Comparison of ENCODE assay signal across 10 cellular contexts in genomic region chr18:12701161-12701560, GRCh38. TPM values are rescaled to one million over a fixed set of nuclear protein-coding genes. Genes with fewer than 3 reads are reported as not detected.
DNase-seq lines count a peak whose midpoint lies in the region; ATAC-seq, FAIRE-seq and TF ChIP-seq lines count a peak whose summit lies in the region.
"Had no signal": no experiment of that assay in that cellular context is flagged by ENCODE, and none has a peak within 500 bp of the region (broad histone marks: within the 10 kb centered on the region; RNA-seq: fewer than 3 reads in every experiment).

No MANE protein-coding gene starts in this region.

- CTCF ChIA-PET in AG04449 (lab: Yijun Ruan, JAX) (interaction anchor here (1.2 to 4.5 kb wide), 2 partner anchors 9 to 309 kb away, joined by 3 to 17 read pairs; no protein-coding TSS in a partner anchor), GM12878 (lab: Yijun Ruan, JAX) (interaction anchor here (0.9 kb wide), 1 partner anchor 309 kb away, joined by 3 read pairs; no protein-coding TSS in a partner anchor)

- peak overlapping the region; percentile 90 for H3K4me3 Mint-ChIP-seq in mesothelial cell of epicardium

- no peak for TF ChIP-seq RAD21 in GM12878 (IDR thresholded peaks at IDR 0.05; ENCODE audit: insufficient read depth, low read depth, low read length)

- ATAC-seq in GM12878 (no peak), pancreas (no peak), HG02588 (IDR thresholded peaks at IDR 0.05; ENCODE audit: unreplicated experiment) (no peak)

- H3K4me2 ChIP-seq in GM12878 (ENCODE audit: control insufficient read depth, insufficient read depth): peak overlapping the region; percentile 95

- no peaks in the 10 kb centered on the region for H4K20me1 ChIP-seq in GM12878 (ENCODE audit: control insufficient read depth, insufficient read depth)

- POLR2A ChIA-PET in AG04449 (lab: Yijun Ruan, JAX) (no interaction called here), GM12878 (lab: Charles Lee) (interaction anchor here (0.6 to 1.8 kb wide), 2 partner anchors 183 to 391 kb away, joined by 3 to 8 read pairs; partner anchors contain the start of gene PTPN2)

- peaks cover 29% of the 10 kb centered on the region for H3K4me1 Mint-ChIP-seq in mesothelial cell of epicardium

- in situ Hi-C loops in GM12878 (cut with MboI): no loop called here

- no peaks in the 10 kb centered on the region for H3K9me3 Mint-ChIP-seq in mesothelial cell of epicardium

- TF ChIP-seq CTCF in AG04449 (IDR thresholded peaks at IDR 0.05; ENCODE audit: insufficient read depth, low read length, missing control alignments) (no peak), GM12878 (IDR thresholded peaks at IDR 0.05 in 2 of 3, conservative IDR thresholded peaks at IDR 0.05 in 1 of 3; ENCODE audit: control insufficient read depth in 2 of 3, extremely low read depth in 1 of 3, insufficient read depth in 1 of 3, low read depth in 3 of 3, low read length in 3 of 3) (no peak), mesothelial cell of epicardium (IDR thresholded peaks at IDR 0.05; ENCODE audit: unreplicated experiment) (no peak), pancreas (IDR thresholded peaks at IDR 0.05) (no peak)

- H3K9me3 ChIP-seq in HUES64 (ENCODE audit: insufficient read depth, low read depth, low read length): no peaks in the 10 kb centered on the region
- H3K9me3 ChIP-seq in GM12878 (replicated peaks; ENCODE audit: control insufficient read depth, insufficient read depth, low read length): no peaks in the 10 kb centered on the region
- no peaks in the 10 kb centered on the region for H3K9me3 ChIP-seq in pancreas

- intact Hi-C loops in GM12878 (cut with micrococcal nuclease; ENCODE audit: unreplicated experiment) (no loop called here), pancreas (cut with DNase I) (no loop called here)

- H3K27ac ChIP-seq in HUES64 (ENCODE audit: low read depth, low read length): no peak overlapping the region
- no peak overlapping the region for H3K27ac ChIP-seq in GM12878 (ENCODE audit: control insufficient read depth, insufficient read depth)
- H3K27ac ChIP-seq in pancreas: no peak overlapping the region

- DNase-seq in AG04449 (ENCODE audit: low read depth, low spot score): no peak
- no peak for DNase-seq in GM12878 (ENCODE audit: low read depth, low spot score)
- DNase-seq in mesothelial cell of epicardium (ENCODE audit: low spot score in 2 of 2, unreplicated experiment in 2 of 2): no peak
- DNase-seq in pancreas: no peak
- no peak for DNase-seq in AG20443 (ENCODE audit: low spot score)
- no peak for DNase-seq in NCI-H1930 (lab: John Stamatoyannopoulos, UW)
- DNase-seq: stimulated activated CD4-positive, alpha-beta T cell treated with anti-CD3 and anti-CD28 coated beads, Interleukin-4, amount 100 ng/mL, for 4 hours had no signal

- peaks cover 11% of the 10 kb centered on the region for H3K36me3 Mint-ChIP-seq in mesothelial cell of epicardium

- H3K79me2 ChIP-seq in GM12878 (ENCODE audit: control insufficient read depth, insufficient read depth, low read length): peaks cover 54% of the 10 kb centered on the region

- SMC1A ChIA-PET in GM12878 (lab: Charles Lee; ENCODE audit: uncharacterized antibody, unreplicated experiment): interaction anchor here (0.8 to 2.1 kb wide), 3 partner anchors 23 to 408 kb away, joined by 3 to 9 read pairs (median 4); no protein-coding TSS in a partner anchor

- no TSS peak for BruUV-seq in GM12878 (replicated peaks; lab: Mats Ljungman, UMichigan)

- FAIRE-seq in GM12878 (lab: Jason Lieb, UNC): no peak
- no peak for FAIRE-seq in pancreas (lab: Jason Lieb, UNC)
- FAIRE-seq: G401.6 had no signal

- RAD21 ChIA-PET in GM12878 (lab: Charles Lee; ENCODE audit: unreplicated experiment): no interaction called here

- H3K27me3 ChIP-seq in HUES64 (ENCODE audit: insufficient read depth, low read length) (no peaks in the 10 kb centered on the region), GM12878 (replicated peaks in 1 of 2; ENCODE audit: control insufficient read depth in 2 of 2, insufficient read depth in 2 of 2, low read length in 1 of 2) (no peaks in the 10 kb centered on the region), pancreas (no peaks in the 10 kb centered on the region)

- H3K36me3 ChIP-seq in HUES64 (ENCODE audit: insufficient read depth, low read length) (peaks cover 53% of the 10 kb centered on the region), GM12878 (ENCODE audit: control insufficient read depth in 2 of 2, insufficient read depth in 2 of 2, low read length in 1 of 2) (peaks cover 0 to 3% of the 10 kb centered on the region in 2 experiments; a peak in 1 of 4 replicates), pancreas (no peaks in the 10 kb centered on the region)

- TF ChIP-seq EP300 in GM12878 (IDR thresholded peaks at IDR 0.05; ENCODE audit: borderline replicate concordance in 1 of 2, control insufficient read depth in 1 of 2, low read depth in 2 of 2, low read length in 2 of 2): no peak

- peak overlapping the region; percentile 84 for H3K4me3 ChIP-seq in AG04449 (ENCODE audit: low read depth, low read length)
- H3K4me3 ChIP-seq in HUES64 (ENCODE audit: low read length): peak overlapping the region; percentile 97
- H3K4me3 ChIP-seq in GM12878: peak overlapping the region; percentile 96
- peak overlapping the region in 2 of 4 donors; percentile 84 to 91 for H3K4me3 ChIP-seq in pancreas

- 95% methylated on average over 2 of the region's 3 CpGs for WGBS in HUES64
- WGBS in GM12878 (ENCODE audit: insufficient coverage, insufficient replicate concordance, low lambda C conversion rate, missing lambda C conversion rate): 98% methylated on average over 3 of the region's 3 CpGs
- WGBS in pancreas, 2 donors: 60 to 73% methylated on average over 3 of the region's 3 CpGs

- H3K4me1 ChIP-seq in HUES64 (ENCODE audit: insufficient read depth, low read length) (peaks cover 10% of the 10 kb centered on the region), GM12878 (ENCODE audit: control insufficient read depth, insufficient read depth, low read length) (peaks cover 16% of the 10 kb centered on the region), pancreas (peaks cover 7 to 25% (median 19%) of the 10 kb centered on the region in 3 donors)

- no peaks in the 10 kb centered on the region for H3K27me3 Mint-ChIP-seq in mesothelial cell of epicardium (ENCODE audit: low read depth)

- peak overlapping the region; percentile 97 for H3K27ac Mint-ChIP-seq in mesothelial cell of epicardium

- no peak for TF ChIP-seq POLR2A in GM12878 (IDR thresholded peaks at IDR 0.05; ENCODE audit: low read depth, low read length)

- H3K9ac ChIP-seq in HUES64 (ENCODE audit: low read depth, low read length): peak overlapping the region; percentile 98; the same call in 1 of the 2 replicates
- peak overlapping the region; percentile 72; the same call in 1 of the 2 replicates for H3K9ac ChIP-seq in GM12878 (ENCODE audit: control insufficient read depth, insufficient read depth, low read length)

- no peak overlapping the region for H2AFZ ChIP-seq in GM12878 (ENCODE audit: control insufficient read depth, low read depth, low read length)

RNA-seq across cellular contexts. Expression of gene CEP76, which starts 1.4 kb away (rescaled TPM):
- polyA plus RNA-seq in HUES64 (2013, experiment 1 of 2): 13.9 TPM
- polyA plus RNA-seq in HUES64 (2013, experiment 2 of 2): 14.4 TPM
- 19.7 and 21.1 TPM in 2 replicates for total RNA-seq in GM12878 (2013; cell fraction: nucleolus; rRNA removed)
- total RNA-seq in GM12878 (2014; rRNA removed) (13.9 and 14.1 TPM in 2 replicates), GM12878 (2014; rRNA removed; fragmentation: Illumina TruSeq; extraction: Trizol) (13.2 and 13.7 TPM in 2 replicates), GM12878 (2021) (10.1 and 11.9 TPM in 2 replicates), mesothelial cell of epicardium (8.9 to 9.6 TPM (median 9.4 TPM) in 3 replicates), pancreas (1 to 10 TPM; 1.8 to 3.6 (median 2.7) TPM)
- polyA plus RNA-seq in GM12878 (2011; ENCODE audit: low read depth): 3.6 TPM
- polyA plus RNA-seq in GM12878 (2011; rRNA removed) (13.7 and 21.5 TPM in 2 replicates), GM12878 (2014; fragmentation: Illumina TruSeq; extraction: Trizol) (10.7 and 13.5 TPM in 2 replicates), GM12878 (2014; fragmentation: Nextera tagmentation; extraction: Ambion mirVana) (1 to 10 TPM; 3.9 to 4.7 TPM), GM12878 (2014; rRNA removed) (13.8 and 14.7 TPM in 2 replicates), GM12878 (2016; fragmentation: Nextera tagmentation; extraction: Ambion mirVana) (10 to 100 TPM; 12.8 to 14.9 TPM), pancreas (1 to 10 TPM; 1.6 to 2.4 TPM)
- 7.6 and 8.5 TPM in 2 replicates for polyA plus RNA-seq in GM12878 (2011; cell fraction: cytosol; rRNA removed)
- polyA plus RNA-seq in GM12878 (2011; cell fraction: nucleus; rRNA removed): 9.5 and 12.3 TPM in 2 replicates
- 5.2 and 5.4 TPM in 2 replicates for polyA plus RNA-seq in GM12878 (2012)
- 20.1 and 25.6 TPM in 2 replicates for polyA minus RNA-seq in GM12878 (2011; rRNA and poly(A)+ RNA removed)
- 5.9 and 6.3 TPM in 2 replicates for polyA minus RNA-seq in GM12878 (2011; cell fraction: cytosol; rRNA and poly(A)+ RNA removed)
- polyA minus RNA-seq in GM12878 (2011; cell fraction: nucleus; rRNA and poly(A)+ RNA removed): 8.6 and 10.4 TPM in 2 replicates

RNA-seq across cellular contexts. Expression of gene PSMG2, which starts 1.7 kb away (rescaled TPM):
- polyA plus RNA-seq in HUES64 (2013, experiment 1 of 2): 82.0 TPM
- 89.9 TPM for polyA plus RNA-seq in HUES64 (2013, experiment 2 of 2)
- total RNA-seq in GM12878 (2013; cell fraction: nucleolus; rRNA removed): 24.6 and 24.8 TPM in 2 replicates
- total RNA-seq in GM12878 (2014; rRNA removed): 117 and 134 TPM in 2 replicates
- 111 and 116 TPM in 2 replicates for total RNA-seq in GM12878 (2014; rRNA removed; fragmentation: Illumina TruSeq; extraction: Trizol)
- total RNA-seq in GM12878 (2021): 87.0 and 88.5 TPM in 2 replicates
- 53.3 TPM for polyA plus RNA-seq in GM12878 (2011; ENCODE audit: low read depth)
- 93.4 and 102 TPM in 2 replicates for polyA plus RNA-seq in GM12878 (2011; rRNA removed)
- polyA plus RNA-seq in GM12878 (2011; cell fraction: cytosol; rRNA removed): 62.4 and 64.0 TPM in 2 replicates
- 34.3 and 37.0 TPM in 2 replicates for polyA plus RNA-seq in GM12878 (2011; cell fraction: nucleus; rRNA removed)
- polyA plus RNA-seq in GM12878 (2012): 74.9 and 88.9 TPM in 2 replicates
- 116 and 119 TPM in 2 replicates for polyA plus RNA-seq in GM12878 (2014; fragmentation: Illumina TruSeq; extraction: Trizol)
- polyA plus RNA-seq in GM12878 (2014; fragmentation: Nextera tagmentation; extraction: Ambion mirVana): 100 to 1,000 TPM; 168 to 268 TPM
- polyA plus RNA-seq in GM12878 (2014; rRNA removed): 81.5 and 97.4 TPM in 2 replicates
- 100 to 1,000 TPM; 156 to 174 TPM for polyA plus RNA-seq in GM12878 (2016; fragmentation: Nextera tagmentation; extraction: Ambion mirVana)
- polyA minus RNA-seq in GM12878 (2011; rRNA and poly(A)+ RNA removed): 54.7 and 59.0 TPM in 2 replicates
- polyA minus RNA-seq in GM12878 (2011; cell fraction: cytosol; rRNA and poly(A)+ RNA removed): 29.1 and 29.4 TPM in 2 replicates
- polyA minus RNA-seq in GM12878 (2011; cell fraction: nucleus; rRNA and poly(A)+ RNA removed): 8.1 and 11.1 TPM in 2 replicates
- total RNA-seq in mesothelial cell of epicardium: 55.3 to 59.0 TPM (median 58.5 TPM) in 3 replicates
- 10 to 100 TPM; 27.0 to 42.0 (median 33.6) TPM for total RNA-seq in pancreas
- polyA plus RNA-seq in pancreas: 10 to 100 TPM; 47.1 to 50.0 TPM

RNA-seq across cellular contexts. Expression of gene SPIRE1, which starts 43.3 kb away (rescaled TPM):
- 4.6 TPM for polyA plus RNA-seq in HUES64 (2013, experiment 1 of 2)
- 6.0 TPM for polyA plus RNA-seq in HUES64 (2013, experiment 2 of 2)
- total RNA-seq in GM12878 (2013; cell fraction: nucleolus; rRNA removed): 0.07 TPM in 1 of 2 replicates, not detected in the other
- total RNA-seq in GM12878 (2014; rRNA removed) (9.2 TPM in 2 replicates), GM12878 (2014; rRNA removed; fragmentation: Illumina TruSeq; extraction: Trizol) (7.6 and 8.6 TPM in 2 replicates), GM12878 (2021) (6.9 and 8.4 TPM in 2 replicates), mesothelial cell of epicardium (24.2 to 27.4 TPM (median 25.1 TPM) in 3 replicates), pancreas (10 to 100 TPM in 4 of 6 donors, 1 to 10 TPM in 2; 7.1 to 17.6 (median 12.8) TPM)
- 0.43 TPM for polyA plus RNA-seq in GM12878 (2011; ENCODE audit: low read depth)
- polyA plus RNA-seq in GM12878 (2011; rRNA removed) (0.18 and 0.19 TPM in 2 replicates), GM12878 (2014; fragmentation: Illumina TruSeq; extraction: Trizol) (7.3 and 7.6 TPM in 2 replicates), GM12878 (2014; fragmentation: Nextera tagmentation; extraction: Ambion mirVana) (1 to 10 TPM; 1.9 to 2.6 TPM), GM12878 (2014; rRNA removed) (4.4 and 5.3 TPM in 2 replicates), GM12878 (2016; fragmentation: Nextera tagmentation; extraction: Ambion mirVana) (1 to 10 TPM; 1.4 to 3.3 TPM), pancreas (1 to 10 TPM; 2.9 to 6.8 TPM)
- 0.06 and 0.10 TPM in 2 replicates for polyA plus RNA-seq in GM12878 (2011; cell fraction: cytosol; rRNA removed)
- polyA plus RNA-seq in GM12878 (2011; cell fraction: nucleus; rRNA removed): 0.06 and 0.09 TPM in 2 replicates
- 0.54 and 1.00 TPM in 2 replicates for polyA plus RNA-seq in GM12878 (2012)
- polyA minus RNA-seq in GM12878 (2011; rRNA and poly(A)+ RNA removed): 0.07 and 0.10 TPM in 2 replicates
- polyA minus RNA-seq in GM12878 (2011; cell fraction: cytosol; rRNA and poly(A)+ RNA removed): 0.53 TPM in 1 of 2 replicates, not detected in the other
- under 0.01 TPM in 1 of 2 replicates, not detected in the other for polyA minus RNA-seq in GM12878 (2011; cell fraction: nucleus; rRNA and poly(A)+ RNA removed)
